ENCODE assay signal across 16 cellular contexts in the genomic region with DNA sequence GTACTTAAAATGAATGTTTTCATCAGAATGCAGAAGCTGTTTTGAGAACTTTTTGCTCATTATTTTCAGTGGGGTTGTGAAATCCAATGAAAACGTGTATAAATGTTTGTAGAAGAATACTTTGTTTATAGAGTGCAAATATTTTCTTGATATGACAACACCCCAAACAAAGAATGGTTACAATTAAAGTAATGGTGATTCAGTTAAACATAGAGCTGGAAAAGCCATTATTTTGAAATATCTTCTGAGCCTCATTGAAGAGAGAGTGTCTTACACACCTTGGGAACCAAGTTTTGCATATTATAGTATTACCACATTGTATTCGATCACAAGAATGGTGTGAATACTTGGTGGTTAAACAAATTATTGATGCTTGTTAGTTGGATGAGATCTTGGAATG.
"Had no signal": no experiment of that assay in that cellular context is flagged by ENCODE, and none has a peak within 500 bp of the region (broad histone marks: within the 10 kb centered on the region; RNA-seq: fewer than 3 reads in every experiment).

No MANE protein-coding gene starts in this region.

- H3K9me3 ChIP-seq: esophagus squamous epithelium, thoracic aorta had no signal

- DNase-seq: activated T-cell treated with anti-CD3 and anti-CD28 coated beads, Interleukin-2, amount 50 U/mL, for 24 hours; amniotic stem cell; esophagus squamous epithelium; foreskin keratinocyte; immature natural killer cell; left ventricle myocardium superior; retina; stimulated activated CD4-positive, alpha-beta T cell treated with anti-CD3 and anti-CD28 coated beads, Interleukin-2, amount 100 ng/mL, for 48 hours; stimulated activated CD8-positive, alpha-beta memory T cell treated with anti-CD3 and anti-CD28 coated beads, Interleukin-4, amount 100 ng/mL, for 48 hours; stimulated activated naive B cell treated with anti-CD40 and anti-IgM and Interleukin-4, amounts not matched to agents 10 μg/mL and 1 μg/mL and 100 μg/mL, for 72 hours; T-helper 9 cell had no signal

- H3K27me3 ChIP-seq: esophagus squamous epithelium, foreskin keratinocyte, hepatocyte had no signal

- ATAC-seq: activated T-helper 17 cell treated with anti-CD3 and anti-CD28 coated beads, Interleukin-2, amount 50 U/mL, for 72 hours; foreskin keratinocyte; left ventricle myocardium superior; natural killer cell treated with Interleukin-12 subunit alpha and Interleukin-12 subunit beta and Interleukin-15 and Interleukin-18, amount 100 ng/mL, for 72 hours; stimulated activated naive B cell treated with anti-CD40 and anti-IgM and Interleukin-4, amounts not matched to agents 10 μg/mL and 1 μg/mL and 100 μg/mL, for 72 hours had no signal

- H3K4me1 ChIP-seq: foreskin keratinocyte had no signal

- H3K27ac ChIP-seq: coronary artery, foreskin keratinocyte, hepatocyte, thoracic aorta had no signal

- H3K36me3 ChIP-seq: esophagus squamous epithelium, thoracic aorta had no signal

- H3K4me3 ChIP-seq: coronary artery, esophagus squamous epithelium, hepatocyte, thoracic aorta had no signal
